In the genomic region with DNA sequence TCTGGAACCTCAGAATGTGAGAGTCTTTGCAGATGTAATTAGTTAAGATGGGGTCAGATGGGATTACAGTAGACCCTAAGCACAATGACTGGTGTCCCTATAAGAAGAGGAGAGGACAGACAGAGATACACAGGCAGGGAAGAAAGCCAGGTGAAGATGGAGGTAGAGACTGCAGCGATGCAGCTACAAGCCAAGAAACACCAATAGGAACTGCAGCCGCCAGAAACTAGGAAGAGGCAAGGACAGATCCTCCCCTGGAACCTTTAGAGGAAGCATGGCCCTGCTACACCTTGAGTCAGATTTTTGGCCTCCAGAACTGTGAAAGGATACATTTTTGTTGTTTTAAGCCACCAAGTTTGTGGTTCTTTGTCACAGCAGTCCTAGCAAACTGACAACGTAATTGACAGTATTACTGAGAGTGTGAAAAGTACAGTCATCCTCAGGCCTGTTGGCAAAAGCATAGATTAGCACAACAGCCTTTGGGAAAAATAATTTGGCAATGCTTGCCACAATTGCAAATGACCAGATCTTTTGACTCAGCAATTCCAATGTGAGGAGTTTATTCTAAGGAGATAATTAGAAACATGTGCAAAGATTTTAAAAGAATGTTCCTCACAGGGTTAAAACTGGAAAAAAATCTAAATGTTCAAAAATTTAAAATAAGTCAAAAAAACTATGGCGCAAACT, we compare ENCODE assay signal across 17 cellular contexts.
A peak's percentile ranks its signal among the peaks of the same experiment; 100 is the strongest.
DNase-seq lines count a peak whose midpoint lies in the region; ATAC-seq and TF ChIP-seq lines count a peak whose summit lies in the region.
"Had no signal": no experiment of that assay in that cellular context is flagged by ENCODE, and none has a peak within 500 bp of the region (broad histone marks: within the 10 kb centered on the region; RNA-seq: fewer than 3 reads in every experiment).

No MANE protein-coding gene starts in this region.

- H3K4me3 Mint-ChIP-seq in GM23338 (no peak overlapping the region), natural killer cell (no peak overlapping the region)
- no peak overlapping the region for H3K4me3 Mint-ChIP-seq in activated CD4-positive, alpha-beta memory T cell treated with anti-CD3 and anti-CD28 coated beads for 36 hours
- H3K4me3 Mint-ChIP-seq: CD4-positive, alpha-beta memory T cell had no signal

- no peaks in the 10 kb centered on the region for H3K79me2 ChIP-seq in GM23338 (replicated peaks; ENCODE audit: insufficient read depth)

- H3F3A ChIP-seq in GM23338 (replicated peaks; ENCODE audit: low read depth): no peaks in the 10 kb centered on the region

- H3K27ac ChIP-seq in GM23338 (ENCODE audit: low read depth): 0 out of 2 replicates have a peak overlapping the region, but pooled peaks have one; percentile 12
- H3K27ac ChIP-seq: PC-9 had no signal

- ATAC-seq in GM23338 (peak; percentile 60), natural killer cell (no peak)
- ATAC-seq: HCT116 had no signal

- 0 out of 2 replicates have a peak overlapping the region, but pooled peaks have one; percentile 4 for H3K4me2 ChIP-seq in GM23338
- H3K4me2 ChIP-seq: PC-9 had no signal

- H3K4me1 ChIP-seq in GM23338 (ENCODE audit: insufficient read depth): peaks cover 20% of the 10 kb centered on the region
- H3K4me1 ChIP-seq: BE2C had no signal

- no peaks in the 10 kb centered on the region for H3K36me3 Mint-ChIP-seq in GM23338 (ENCODE audit: low read depth)
- no peaks in the 10 kb centered on the region for H3K36me3 Mint-ChIP-seq in natural killer cell
- no peaks in the 10 kb centered on the region for H3K36me3 Mint-ChIP-seq in activated CD4-positive, alpha-beta memory T cell treated with anti-CD3 and anti-CD28 coated beads for 36 hours
- H3K36me3 Mint-ChIP-seq: CD4-positive, alpha-beta memory T cell had no signal

- peak overlapping the region; percentile 74 for H2AFZ ChIP-seq in GM23338
- H2AFZ ChIP-seq: PC-9 had no signal

- H3K27me3 ChIP-seq in GM23338 (ENCODE audit: insufficient read depth): no peaks in the 10 kb centered on the region

- H3K9me2 ChIP-seq in GM23338 (ENCODE audit: insufficient read depth): no peaks in the 10 kb centered on the region; the same call in 1 of the 2 replicates

- peaks cover 20% of the 10 kb centered on the region for H3K4me1 Mint-ChIP-seq in GM23338
- H3K4me1 Mint-ChIP-seq in natural killer cell: no peaks in the 10 kb centered on the region
- H3K4me1 Mint-ChIP-seq in activated CD4-positive, alpha-beta memory T cell treated with anti-CD3 and anti-CD28 coated beads for 36 hours (ENCODE audit: low read depth): no peaks in the 10 kb centered on the region
- H3K4me1 Mint-ChIP-seq: CD4-positive, alpha-beta memory T cell had no signal

- no peak for TF ChIP-seq CTCF in AG10803 (conservative IDR thresholded peaks at IDR 0.05; ENCODE audit: low read length)
- no peak for TF ChIP-seq CTCF in GM23338 (conservative IDR thresholded peaks at IDR 0.05; ENCODE audit: low read depth in 2 of 2)
- no peak for TF ChIP-seq CTCF in fibroblast of mammary gland (conservative IDR thresholded peaks at IDR 0.05; ENCODE audit: control insufficient read depth, insufficient read depth, low read depth, low read length)
- TF ChIP-seq CTCF in natural killer cell (IDR thresholded peaks at IDR 0.05): no peak

- H3K4me3 ChIP-seq in AG10803 (ENCODE audit: low read length) (no peak overlapping the region), GM23338 (no peak overlapping the region), fibroblast of mammary gland (ENCODE audit: control insufficient read depth, low read depth, low read length) (no peak overlapping the region)
- H3K4me3 ChIP-seq: PC-9 had no signal

- no peaks in the 10 kb centered on the region for H4K20me1 ChIP-seq in GM23338 (replicated peaks; ENCODE audit: insufficient read depth)

- POLR2A ChIA-PET in activated CD4-positive, alpha-beta memory T cell treated with anti-CD3 and anti-CD28 coated beads for 36 hours (lab: Charles Lee): interaction anchor here (0.6 kb wide), 1 partner anchor 187 kb away, joined by 3 read pairs; no protein-coding TSS in a partner anchor

- H3K27me3 Mint-ChIP-seq in GM23338 (ENCODE audit: insufficient read depth, low read depth, poor library complexity): peaks cover 2% of the 10 kb centered on the region
- H3K27me3 Mint-ChIP-seq in natural killer cell (ENCODE audit: low read depth in 2 of 2): peaks cover 4 to 20% of the 10 kb centered on the region in 2 donors
- peaks cover 10% of the 10 kb centered on the region for H3K27me3 Mint-ChIP-seq in activated CD4-positive, alpha-beta memory T cell treated with anti-CD3 and anti-CD28 coated beads for 36 hours

- CTCF ChIA-PET in activated CD4-positive, alpha-beta memory T cell treated with anti-CD3 and anti-CD28 coated beads for 36 hours (lab: Charles Lee): no interaction called here

- DNase-seq in AG10803 (ENCODE audit: low read depth) (peak; percentile 72), GM23338 (ENCODE audit: low spot score) (peak; percentile 37), astrocyte of the hippocampus (ENCODE audit: low read depth, low spot score) (peak; percentile 31), fibroblast of mammary gland (ENCODE audit: low read depth) (peak; percentile 76), natural killer cell (no peak), HuH-7.5 (ENCODE audit: low spot score) (no peak), NCI-H2196 treated with DMSO at 0.1 percent for 48 hours (lab: John Stamatoyannopoulos, UW; ENCODE audit: unreplicated experiment) (no peak)
- no peak for DNase-seq in activated CD4-positive, alpha-beta memory T cell treated with anti-CD3 and anti-CD28 coated beads for 36 hours
- DNase-seq: BE2C; CD4-positive, alpha-beta memory T cell; DMS79; GF-D8; KG1; NCI-H1092; NCI-H2107; PC-9 had no signal

- no peaks in the 10 kb centered on the region for H3K36me3 ChIP-seq in GM23338 (ENCODE audit: insufficient read depth)
- H3K36me3 ChIP-seq: BE2C had no signal

- H3K9me3 Mint-ChIP-seq in GM23338: no peaks in the 10 kb centered on the region; the same call in 1 of the 3 replicates
- H3K9me3 Mint-ChIP-seq in natural killer cell: no peaks in the 10 kb centered on the region
- no peaks in the 10 kb centered on the region for H3K9me3 Mint-ChIP-seq in activated CD4-positive, alpha-beta memory T cell treated with anti-CD3 and anti-CD28 coated beads for 36 hours

- peak overlapping the region; percentile 75 for H3K27ac Mint-ChIP-seq in GM23338
- H3K27ac Mint-ChIP-seq in natural killer cell: no peak overlapping the region
- no peak overlapping the region for H3K27ac Mint-ChIP-seq in activated CD4-positive, alpha-beta memory T cell treated with anti-CD3 and anti-CD28 coated beads for 36 hours
- H3K27ac Mint-ChIP-seq: CD4-positive, alpha-beta memory T cell had no signal

- intact Hi-C loops in natural killer cell (cut with micrococcal nuclease): no loop called here
- intact Hi-C loops in activated CD4-positive, alpha-beta memory T cell treated with anti-CD3 and anti-CD28 coated beads for 36 hours (cut with micrococcal nuclease): no loop called here

TF ChIP-seq in GM23338, 12 proteins besides CTCF, POLR2A, EP300 and RAD21 (continues in another document):
- no peak for TF ChIP-seq EZH2 (IDR thresholded peaks at IDR 0.05; ENCODE audit: low read depth, unreplicated experiment)
- no peak for TF ChIP-seq CREB1 (CRISPR knock-in tag; IDR thresholded peaks at IDR 0.05; ENCODE audit: low read depth)
- no peak for TF ChIP-seq POLR2AphosphoS5 (IDR thresholded peaks at IDR 0.05; ENCODE audit: low read depth)
- no peak for TF ChIP-seq ZNF331 (CRISPR knock-in tag; IDR thresholded peaks at IDR 0.05; ENCODE audit: low read depth)
- TF ChIP-seq NANOG (IDR thresholded peaks at IDR 0.05; ENCODE audit: borderline replicate concordance): no peak

Comparison
In these comparisons a context has a peak if more than half of its experiments do, and no peak if none do; other contexts are left out.
1. DNase-seq: peak in AG10803 (single experiment), GM23338 (single experiment), astrocyte of the hippocampus (single experiment) and fibroblast of mammary gland (single experiment); none in natural killer cell (single experiment), HuH-7.5 (single experiment), activated CD4-positive, alpha-beta memory T cell treated with anti-CD3 and anti-CD28 coated beads for 36 hours (single experiment) and NCI-H2196 treated with DMSO at 0.1 percent for 48 hours (single experiment).